ENCODE assay signal across 30 cellular contexts in genomic region chr6:86357877-86358276, GRCh38.
"Had no signal": no experiment of that assay in that cellular context is flagged by ENCODE, and none has a peak within 500 bp of the region (broad histone marks: within the 10 kb centered on the region; RNA-seq: fewer than 3 reads in every experiment).

No MANE protein-coding gene starts in this region.

- ATAC-seq: activated CD8-positive, alpha-beta memory T cell treated with anti-CD3 and anti-CD28 coated beads, Interleukin-2, amount 10 ng/mL, durations not matched to agents 7 days and 5 days; gastrocnemius medialis; left lung; mucosa of descending colon; upper lobe of right lung had no signal

- H3K36me3 Mint-ChIP-seq: activated CD8-positive, alpha-beta memory T cell treated with anti-CD3 and anti-CD28 coated beads, Interleukin-2, amount 10 ng/mL, durations not matched to agents 7 days and 5 days; activated naive CD8-positive, alpha-beta T cell; brain had no signal

- H3K9me3 Mint-ChIP-seq: activated CD4-positive, alpha-beta memory T cell treated with anti-CD3 and anti-CD28 coated beads, Interleukin-2, amount 10 ng/mL, durations not matched to agents 7 days and 5 days; activated CD4-positive, alpha-beta T cell treated with anti-CD3 and anti-CD28 coated beads, Interleukin-2, amount 10 ng/mL, durations not matched to agents 24 days and 14 days; brain; nephron had no signal

- H3K27me3 ChIP-seq: ascending aorta, cardiac muscle cell, colonic mucosa, gastrocnemius medialis, left lung, right atrium auricular region, spleen, suprapubic skin, tibial artery, upper lobe of right lung had no signal

- H3K4me1 ChIP-seq: ascending aorta, colonic mucosa, gastrocnemius medialis, left lung, lower lobe of right lung, right atrium auricular region, spleen, suprapubic skin, tibial artery, upper lobe of right lung had no signal

- DNase-seq: activated CD4-positive, alpha-beta memory T cell treated with anti-CD3 and anti-CD28 coated beads, Interleukin-2, amount 10 ng/mL, durations not matched to agents 7 days and 5 days; activated CD4-positive, alpha-beta T cell treated with anti-CD3 and anti-CD28 coated beads, Interleukin-2, amount 10 ng/mL, durations not matched to agents 24 days and 14 days; activated CD4-positive, CD25-positive, alpha-beta regulatory T cell treated with anti-CD3 and anti-CD28 coated beads, Interleukin-2, amount 50 U/mL, for 72 hours; activated CD8-positive, alpha-beta memory T cell treated with anti-CD3 and anti-CD28 coated beads, Interleukin-2, amount 10 ng/mL, durations not matched to agents 7 days and 5 days; activated effector memory CD4-positive, alpha-beta T cell treated with Interleukin-2 at 50 U/mL for 16 hours; activated naive CD4-positive, alpha-beta T cell treated with Interleukin-2 at 50 U/mL for 16 hours; cerebellar nuclear complex; colonic mucosa; effector CD8-positive, alpha-beta T cell; gastrocnemius medialis; glutamatergic neuron; kidney glomerular epithelial cell; left lung; lower lobe of right lung; mucosa of descending colon; occipital lobe; spleen; stimulated activated naive CD4-positive, alpha-beta T cell; T-helper 9 cell; tibial artery; upper lobe of right lung; WERI-Rb-1 had no signal

- H3K36me3 ChIP-seq: ascending aorta, cardiac muscle cell, colonic mucosa, gastrocnemius medialis, left lung, lower lobe of right lung, right atrium auricular region, spleen, suprapubic skin, tibial artery, upper lobe of right lung, WERI-Rb-1 had no signal

- H3K27ac Mint-ChIP-seq: activated CD4-positive, alpha-beta memory T cell treated with anti-CD3 and anti-CD28 coated beads, Interleukin-2, amount 10 ng/mL, durations not matched to agents 7 days and 5 days; activated CD4-positive, alpha-beta T cell treated with anti-CD3 and anti-CD28 coated beads, Interleukin-2, amount 10 ng/mL, durations not matched to agents 24 days and 14 days; activated CD8-positive, alpha-beta memory T cell treated with anti-CD3 and anti-CD28 coated beads, Interleukin-2, amount 10 ng/mL, durations not matched to agents 7 days and 5 days; activated naive CD8-positive, alpha-beta T cell; brain; nephron; T-helper 1 cell treated with Interleukin-12 subunit alpha and Interleukin-12 subunit beta and Interleukin-4 antibody, amounts not matched to agents 30 μg/mL and 1 μg/mL, for 36 hours had no signal

- H3K4me3 Mint-ChIP-seq: activated CD4-positive, alpha-beta memory T cell treated with anti-CD3 and anti-CD28 coated beads, Interleukin-2, amount 10 ng/mL, durations not matched to agents 7 days and 5 days; activated CD4-positive, alpha-beta T cell treated with anti-CD3 and anti-CD28 coated beads, Interleukin-2, amount 10 ng/mL, durations not matched to agents 24 days and 14 days; activated CD8-positive, alpha-beta memory T cell treated with anti-CD3 and anti-CD28 coated beads, Interleukin-2, amount 10 ng/mL, durations not matched to agents 7 days and 5 days; activated naive CD8-positive, alpha-beta T cell; brain; nephron; T-helper 1 cell treated with Interleukin-12 subunit alpha and Interleukin-12 subunit beta and Interleukin-4 antibody, amounts not matched to agents 30 μg/mL and 1 μg/mL, for 36 hours had no signal

- H3K4me1 Mint-ChIP-seq: activated CD4-positive, alpha-beta memory T cell treated with anti-CD3 and anti-CD28 coated beads, Interleukin-2, amount 10 ng/mL, durations not matched to agents 7 days and 5 days; activated CD4-positive, alpha-beta T cell treated with anti-CD3 and anti-CD28 coated beads, Interleukin-2, amount 10 ng/mL, durations not matched to agents 24 days and 14 days; activated CD8-positive, alpha-beta memory T cell treated with anti-CD3 and anti-CD28 coated beads, Interleukin-2, amount 10 ng/mL, durations not matched to agents 7 days and 5 days; brain; nephron had no signal

- H3K9me3 ChIP-seq: ascending aorta, colonic mucosa, gastrocnemius medialis, lower lobe of right lung, right atrium auricular region, suprapubic skin, tibial artery, upper lobe of right lung had no signal

- H3K4me3 ChIP-seq: ascending aorta, cardiac muscle cell, colonic mucosa, gastrocnemius medialis, left lung, lower lobe of right lung, mucosa of descending colon, right atrium auricular region, spleen, suprapubic skin, tibial artery, upper lobe of right lung had no signal

- H3K27me3 Mint-ChIP-seq: activated CD4-positive, alpha-beta memory T cell treated with anti-CD3 and anti-CD28 coated beads, Interleukin-2, amount 10 ng/mL, durations not matched to agents 7 days and 5 days; activated CD4-positive, alpha-beta T cell treated with anti-CD3 and anti-CD28 coated beads, Interleukin-2, amount 10 ng/mL, durations not matched to agents 24 days and 14 days; activated CD8-positive, alpha-beta memory T cell treated with anti-CD3 and anti-CD28 coated beads, Interleukin-2, amount 10 ng/mL, durations not matched to agents 7 days and 5 days; brain had no signal

- H3K27ac ChIP-seq: ascending aorta, cardiac muscle cell, colonic mucosa, gastrocnemius medialis, left lung, lower lobe of right lung, right atrium auricular region, spleen, suprapubic skin, tibial artery, upper lobe of right lung, WERI-Rb-1 had no signal
